In the genomic region with DNA sequence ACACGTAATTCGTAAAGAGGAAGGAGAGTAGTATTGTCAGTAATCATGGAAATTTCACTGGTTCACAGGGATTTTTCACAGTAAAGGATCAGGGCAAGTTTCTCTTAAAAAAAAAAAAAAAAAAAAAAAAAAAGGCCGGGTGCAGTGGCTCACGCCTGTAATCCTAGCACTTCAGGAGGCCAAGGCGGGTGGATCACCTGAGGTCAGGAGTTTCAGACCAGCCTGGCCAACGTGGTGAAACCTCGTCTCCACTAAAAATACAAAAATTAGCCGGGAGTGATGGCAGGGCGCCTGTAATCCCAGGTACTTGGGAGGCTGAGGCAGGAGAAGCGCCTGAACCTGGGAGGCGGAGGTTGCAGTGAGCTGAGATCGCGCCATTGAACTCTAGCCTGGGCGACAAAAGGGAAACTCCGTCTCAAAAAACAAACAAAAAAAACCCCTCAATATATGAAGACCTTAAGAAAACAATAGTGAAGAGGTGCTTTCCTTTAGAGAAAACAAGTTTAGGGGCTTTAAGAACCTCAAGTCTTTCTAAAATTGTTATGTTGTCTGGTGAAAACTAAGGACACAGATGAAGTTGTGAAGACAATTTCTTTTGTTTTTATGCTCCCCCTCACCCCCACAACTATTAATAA, we compare ENCODE assay signal across 8 cellular contexts. TPM values are rescaled to one million over a fixed set of nuclear protein-coding genes. Genes with fewer than 3 reads are reported as not detected.
DNase-seq lines count a peak whose midpoint lies in the region; ATAC-seq, FAIRE-seq and TF ChIP-seq lines count a peak whose summit lies in the region.
"Not testable (repeated sequence)": the region's sequence is repeated elsewhere in the genome, so short reads cannot be mapped to it uniquely, and the experiment has no call there.

No MANE protein-coding gene starts in this region.

- peak in 1 of 5 donors; percentile 39 for DNase-seq in CD4-positive, alpha-beta memory T cell
- DNase-seq in IMR-90; T-helper 2 cell treated with Interferon-gamma antibody and Interleukin-4, amounts not matched to agents 5 μg/mL and 100 μg/mL, for 36 hours (ENCODE audit: low spot score); activated T-cell treated with anti-CD3 and anti-CD28 coated beads, Interleukin-2, amount 50 U/mL, for 72 hours; K562 (ENCODE audit: extremely low read depth in 1 of 4, low spot score in 3 of 4); foreskin keratinocyte; nephron progenitor cell: not testable (repeated sequence)

- not testable (repeated sequence) for TF ChIP-seq POLR2A in IMR-90 (IDR thresholded peaks at IDR 0.05; ENCODE audit: low read depth, low read length); K562 (conservative IDR thresholded peaks at IDR 0.05)

- H2BK15ac ChIP-seq in IMR-90 (ENCODE audit: low read depth, low read length), result not testable (repeated sequence)

- not testable (repeated sequence) for TF ChIP-seq CTCF in IMR-90 (conservative IDR thresholded peaks at IDR 0.05; ENCODE audit: low read depth, low read length); K562 (IDR thresholded peaks at IDR 0.05 in 2 of 3, conservative IDR thresholded peaks at IDR 0.05 in 1 of 3; ENCODE audit: insufficient read depth in 2 of 3, low read depth in 1 of 3, low read length in 3 of 3); foreskin keratinocyte (conservative IDR thresholded peaks at IDR 0.05); nephron progenitor cell (IDR thresholded peaks at IDR 0.05)

- H3K79me1 ChIP-seq in IMR-90 (ENCODE audit: low read depth in 1 of 2, low read length in 2 of 2), result peaks cover 12 to 56% of the 10 kb centered on the region in 2 experiments

- not testable (repeated sequence) for H4K8ac ChIP-seq in IMR-90 (ENCODE audit: low read depth in 2 of 2, low read length in 2 of 2)

- peak overlapping the region; percentile 43 for H2BK5ac ChIP-seq in IMR-90 (ENCODE audit: low read depth, low read length, poor library complexity, severe bottlenecking)

- not testable (repeated sequence) for H3K4ac ChIP-seq in IMR-90 (ENCODE audit: low read depth, low read length)

- intact Hi-C loops in CD4-positive, alpha-beta memory T cell (cut with micrococcal nuclease); IMR-90 (cut with micrococcal nuclease); K562 (cut with micrococcal nuclease): not testable (repeated sequence)

- peaks cover 91% of the 10 kb centered on the region for H3K79me2 ChIP-seq in K562 (ENCODE audit: control insufficient read depth, insufficient read depth, low read length)

- not testable (repeated sequence) for H3K9me3 Mint-ChIP-seq in CD4-positive, alpha-beta memory T cell; T-helper 2 cell treated with Interferon-gamma antibody and Interleukin-4, amounts not matched to agents 5 μg/mL and 100 μg/mL, for 36 hours; activated T-cell treated with anti-CD3 and anti-CD28 coated beads, Interleukin-2, amount 50 U/mL, for 72 hours; nephron progenitor cell

- POLR2A ChIA-PET in CD4-positive, alpha-beta memory T cell (lab: Charles Lee; ENCODE audit: partially characterized antibody), result interaction anchor here (1.1 kb wide), 1 partner anchor 12 kb away, joined by 3 read pairs; no protein-coding TSS in a partner anchor
- POLR2A ChIA-PET in IMR-90 (lab: Charles Lee; ENCODE audit: unreplicated experiment); K562 (lab: Yijun Ruan, JAX): not testable (repeated sequence)

- not testable (repeated sequence) for H2AK9ac ChIP-seq in IMR-90 (replicated peaks; ENCODE audit: low read depth, low read length, poor library complexity)

- FAIRE-seq in K562 (lab: Jason Lieb, UNC), result not testable (repeated sequence)

- not testable (repeated sequence) for H3K9me3 ChIP-seq in CD4-positive, alpha-beta memory T cell (ENCODE audit: control insufficient read depth in 1 of 2, low read length in 2 of 2); IMR-90 (ENCODE audit: control insufficient read depth, insufficient read depth, low read length); K562 (replicated peaks; ENCODE audit: control insufficient read depth, insufficient read depth, low read depth, low read length); subcutaneous abdominal adipose tissue (ENCODE audit: control insufficient read depth in 5 of 5, low read length in 5 of 5)

- WGBS in IMR-90 (ENCODE audit: extremely low coverage in 2 of 2, insufficient read length in 1 of 2), 2 experiments, result 65% methylated on average over 2 of the region's 15 CpGs; no CpG with 5 or more reads in 1 of the 2 experiments
- 82% methylated on average over 15 of the region's 15 CpGs for WGBS in K562 (ENCODE audit: insufficient coverage, low coverage, missing lambda C conversion rate)

- not testable (repeated sequence) for H3K9me1 ChIP-seq in IMR-90 (ENCODE audit: insufficient read depth, low read length); K562 (ENCODE audit: control insufficient read depth, insufficient read depth, low read length)

- CTCF ChIA-PET in CD4-positive, alpha-beta memory T cell (lab: Charles Lee; ENCODE audit: partially characterized antibody), result interaction anchor here (0.7 to 1.7 kb wide), 3 partner anchors 60 to 526 kb away, joined by 3 to 8 read pairs (median 3); no protein-coding TSS in a partner anchor
- CTCF ChIA-PET in IMR-90 (lab: Yijun Ruan, JAX); K562 (lab: Yijun Ruan, JAX; ENCODE audit: low intra/inter-chr PET ratio): not testable (repeated sequence)

- not testable (repeated sequence) for H3K27me3 ChIP-seq in CD4-positive, alpha-beta memory T cell (ENCODE audit: insufficient read depth, low read length); IMR-90 (ENCODE audit: control insufficient read depth, insufficient read depth, low read length); K562 (ENCODE audit: control insufficient read depth in 2 of 2, insufficient read depth in 2 of 2, low read length in 2 of 2); foreskin keratinocyte; subcutaneous abdominal adipose tissue (ENCODE audit: control insufficient read depth in 5 of 5, insufficient read depth in 4 of 5, low read length in 5 of 5)

- H3K4me3 ChIP-seq in CD4-positive, alpha-beta memory T cell (ENCODE audit: low read length in 2 of 2); IMR-90 (ENCODE audit: insufficient read depth, low read depth, low read length); K562; subcutaneous abdominal adipose tissue (ENCODE audit: low read depth in 1 of 5, low read length in 5 of 5): not testable (repeated sequence)

- H3K27ac ChIP-seq in CD4-positive, alpha-beta memory T cell (ENCODE audit: low read depth, low read length); IMR-90 (ENCODE audit: insufficient read depth, low read length): not testable (repeated sequence)
- H3K27ac ChIP-seq in K562 (ENCODE audit: extremely low read depth, low read depth, low read length), result 0 out of 3 replicates have a peak overlapping the region, but pooled peaks have one; percentile 8
- peak overlapping the region; percentile 84 for H3K27ac ChIP-seq in foreskin keratinocyte
- H3K27ac ChIP-seq in subcutaneous abdominal adipose tissue (ENCODE audit: low read depth, low read length), result peak overlapping the region; percentile 55

- H3K36me3 ChIP-seq in CD4-positive, alpha-beta memory T cell (ENCODE audit: insufficient read depth, low read length), result peaks cover 13% of the 10 kb centered on the region
- not testable (repeated sequence) for H3K36me3 ChIP-seq in IMR-90 (ENCODE audit: control insufficient read depth, insufficient read depth, low read length)
- H3K36me3 ChIP-seq in K562 (ENCODE audit: control insufficient read depth, insufficient read depth, low read length) (peaks cover 20% of the 10 kb centered on the region), subcutaneous abdominal adipose tissue (ENCODE audit: control insufficient read depth in 5 of 5, insufficient read depth in 5 of 5, low read length in 5 of 5) (peaks cover 0 to 12% (median 11%) of the 10 kb centered on the region in 5 donors)

- ATAC-seq in IMR-90 (ENCODE audit: low read depth); activated T-cell treated with anti-CD3 and anti-CD28 coated beads, Interleukin-2, amount 50 U/mL, for 72 hours (replicated peaks in 1 of 2); K562; foreskin keratinocyte: not testable (repeated sequence)

- not testable (repeated sequence) for TF ChIP-seq RAD21 in IMR-90 (IDR thresholded peaks at IDR 0.05; ENCODE audit: low read length); K562 (CRISPR knock-in tag; conservative IDR thresholded peaks at IDR 0.05 in 1 of 2, IDR thresholded peaks at IDR 0.05 in 1 of 2)

- H3K18ac ChIP-seq in IMR-90 (ENCODE audit: low read depth, low read length), result not testable (repeated sequence)

- H3K14ac ChIP-seq in IMR-90 (replicated peaks; ENCODE audit: low read depth, low read length), result not testable (repeated sequence)

- not testable (repeated sequence) for BruUV-seq in IMR-90 (replicated peaks; lab: Mats Ljungman, UMichigan); K562 (replicated peaks; lab: Mats Ljungman, UMichigan)

- H3K4me1 ChIP-seq in CD4-positive, alpha-beta memory T cell (ENCODE audit: insufficient read depth, low read length), result peaks cover 42% of the 10 kb centered on the region
- not testable (repeated sequence) for H3K4me1 ChIP-seq in IMR-90 (ENCODE audit: control insufficient read depth, insufficient read depth, low read length)
- peaks cover 5 to 24% of the 10 kb centered on the region in 2 experiments; a peak in 4 of 5 replicates for H3K4me1 ChIP-seq in K562 (replicated peaks in 1 of 2; ENCODE audit: control insufficient read depth in 2 of 2, insufficient read depth in 2 of 2, low read length in 2 of 2)
- peaks cover 31% of the 10 kb centered on the region for H3K4me1 ChIP-seq in foreskin keratinocyte
- H3K4me1 ChIP-seq in subcutaneous abdominal adipose tissue (ENCODE audit: control insufficient read depth in 5 of 5, insufficient read depth in 5 of 5, low read length in 5 of 5), result peaks cover 0 to 22% (median 18%) of the 10 kb centered on the region in 5 donors

- H2AFZ ChIP-seq in IMR-90 (replicated peaks; ENCODE audit: low read length, poor library complexity); K562 (ENCODE audit: low read depth, low read length): not testable (repeated sequence)

- peak overlapping the region in 4 of 8 donors; percentile 9 to 68 (median 40) for H3K4me3 Mint-ChIP-seq in CD4-positive, alpha-beta memory T cell
- H3K4me3 Mint-ChIP-seq in T-helper 2 cell treated with Interferon-gamma antibody and Interleukin-4, amounts not matched to agents 5 μg/mL and 100 μg/mL, for 36 hours; nephron progenitor cell: not testable (repeated sequence)
- H3K4me3 Mint-ChIP-seq in activated T-cell treated with anti-CD3 and anti-CD28 coated beads, Interleukin-2, amount 50 U/mL, for 72 hours, result peak overlapping the region; percentile 36 to 82

- dilution Hi-C loops in IMR-90 (cut with HindIII; ENCODE audit: low sequenced_read_pairs, unreplicated experiment), result not testable (repeated sequence)

- H4K91ac ChIP-seq in IMR-90 (ENCODE audit: insufficient read depth, low read depth, low read length), result not testable (repeated sequence)

- H3K4me2 ChIP-seq in IMR-90 (ENCODE audit: low read depth, low read length); K562 (ENCODE audit: insufficient read depth, low read length): not testable (repeated sequence)

- H3K27me3 Mint-ChIP-seq in CD4-positive, alpha-beta memory T cell; T-helper 2 cell treated with Interferon-gamma antibody and Interleukin-4, amounts not matched to agents 5 μg/mL and 100 μg/mL, for 36 hours (ENCODE audit: low read depth); activated T-cell treated with anti-CD3 and anti-CD28 coated beads, Interleukin-2, amount 50 U/mL, for 72 hours (ENCODE audit: low read depth); nephron progenitor cell (ENCODE audit: low read depth, poor library complexity): not testable (repeated sequence)

- not testable (repeated sequence) for H4K5ac ChIP-seq in IMR-90 (ENCODE audit: low read depth, low read length)

- H3K23ac ChIP-seq in IMR-90 (ENCODE audit: low read depth, low read length), result not testable (repeated sequence)

- H2BK20ac ChIP-seq in IMR-90 (ENCODE audit: low read depth, low read length), result not testable (repeated sequence)

- in situ Hi-C loops in IMR-90 (cut with MboI; ENCODE audit: low sequenced_read_pairs), result loop anchor here (10.0 kb wide), 1 partner anchor 55 kb away; no protein-coding TSS in a partner anchor
- in situ Hi-C loops in K562 (cut with MboI), result not testable (repeated sequence)

- not testable (repeated sequence) for H2AK5ac ChIP-seq in IMR-90 (ENCODE audit: low read depth, low read length)

- not testable (repeated sequence) for TF ChIP-seq EP300 in K562 (IDR thresholded peaks at IDR 0.05; ENCODE audit: low read length)

- not testable (repeated sequence) for H2BK120ac ChIP-seq in IMR-90 (ENCODE audit: low read depth, low read length)

- H3K56ac ChIP-seq in IMR-90 (ENCODE audit: extremely low read depth, insufficient read depth, low read length), result not testable (repeated sequence)

- not testable (repeated sequence) for H3K9ac ChIP-seq in IMR-90 (ENCODE audit: low read depth, low read length); K562 (ENCODE audit: insufficient read depth in 1 of 2, low read depth in 2 of 2, low read length in 2 of 2); subcutaneous abdominal adipose tissue (ENCODE audit: low read length in 5 of 5)

- H3K27ac Mint-ChIP-seq in CD4-positive, alpha-beta memory T cell, result peak overlapping the region in 6 of 7 donors; percentile 7 to 75 (median 50)
- peak overlapping the region; percentile 63 for H3K27ac Mint-ChIP-seq in T-helper 2 cell treated with Interferon-gamma antibody and Interleukin-4, amounts not matched to agents 5 μg/mL and 100 μg/mL, for 36 hours
- H3K27ac Mint-ChIP-seq in activated T-cell treated with anti-CD3 and anti-CD28 coated beads, Interleukin-2, amount 50 U/mL, for 72 hours, result peak overlapping the region; percentile 96
- H3K27ac Mint-ChIP-seq in nephron progenitor cell, result peak overlapping the region; percentile 83

- peaks cover 34 to 74% (median 49%) of the 10 kb centered on the region in 4 donors for H3K4me1 Mint-ChIP-seq in CD4-positive, alpha-beta memory T cell
- peaks cover 31% of the 10 kb centered on the region for H3K4me1 Mint-ChIP-seq in T-helper 2 cell treated with Interferon-gamma antibody and Interleukin-4, amounts not matched to agents 5 μg/mL and 100 μg/mL, for 36 hours (ENCODE audit: low read depth)
- peaks cover 56% of the 10 kb centered on the region for H3K4me1 Mint-ChIP-seq in activated T-cell treated with anti-CD3 and anti-CD28 coated beads, Interleukin-2, amount 50 U/mL, for 72 hours (ENCODE audit: low read depth)
- H3K4me1 Mint-ChIP-seq in nephron progenitor cell, result peaks cover 11% of the 10 kb centered on the region

- H4K20me1 ChIP-seq in IMR-90 (ENCODE audit: insufficient read depth, low read length), result peaks cover 39% of the 10 kb centered on the region; the same call in 1 of the 2 replicates
- not testable (repeated sequence) for H4K20me1 ChIP-seq in K562 (replicated peaks; ENCODE audit: control insufficient read depth, insufficient read depth, low read length)

- peaks cover 10 to 18% of the 10 kb centered on the region in 2 donors for H3K36me3 Mint-ChIP-seq in CD4-positive, alpha-beta memory T cell
- peaks cover 18% of the 10 kb centered on the region for H3K36me3 Mint-ChIP-seq in T-helper 2 cell treated with Interferon-gamma antibody and Interleukin-4, amounts not matched to agents 5 μg/mL and 100 μg/mL, for 36 hours (ENCODE audit: low read depth)
- peaks cover 2 to 11% of the 10 kb centered on the region in 2 donors for H3K36me3 Mint-ChIP-seq in activated T-cell treated with anti-CD3 and anti-CD28 coated beads, Interleukin-2, amount 50 U/mL, for 72 hours (ENCODE audit: insufficient read depth in 2 of 2)
- H3K36me3 Mint-ChIP-seq in nephron progenitor cell (ENCODE audit: low read depth), result peaks cover 13% of the 10 kb centered on the region

RNA-seq across cellular contexts. Expression of gene PNO1, which starts 32.6 kb away (rescaled TPM):
- total RNA-seq in CD4-positive, alpha-beta memory T cell, result 10 to 100 TPM in 1 of 2 experiments, 1 to 10 TPM in 1; 8.7 to 11.3 TPM
- 10 to 100 TPM; 18.9 to 26.1 TPM for polyA plus RNA-seq in CD4-positive, alpha-beta memory T cell
- total RNA-seq in IMR-90 (2012; rRNA removed), result 14.7 and 25.8 TPM in 2 replicates
- polyA plus RNA-seq in IMR-90 (2012; rRNA removed), result 12.6 and 12.8 TPM in 2 replicates
- polyA plus RNA-seq in IMR-90 (2012; cell fraction: cytosol; rRNA removed), result 2.6 and 3.9 TPM in 2 replicates
- polyA plus RNA-seq in IMR-90 (2012; cell fraction: nucleus; rRNA removed; ENCODE audit: low replicate concordance), result 1.2 and 4.0 TPM in 2 replicates
- total RNA-seq in activated T-cell treated with anti-CD3 and anti-CD28 coated beads, Interleukin-2, amount 50 U/mL, for 72 hours, result 10 to 100 TPM; 12.5 to 18.9 TPM
- total RNA-seq in K562 (2011; cell fraction: chromatin; rRNA removed; ENCODE audit: low replicate concordance), result 7.1 and 12.9 TPM in 2 replicates
- 4.8 and 7.6 TPM in 2 replicates for total RNA-seq in K562 (2011; cell fraction: nucleolus; rRNA removed)
- 7.8 and 12.1 TPM in 2 replicates for total RNA-seq in K562 (2011; cell fraction: nucleoplasm; rRNA removed)
- total RNA-seq in K562 (2014; rRNA removed), result 81.7 and 90.2 TPM in 2 replicates
- 41.1 and 43.8 TPM in 2 replicates for total RNA-seq in K562 (2014; rRNA removed; fragmentation: Illumina TruSeq; extraction: Trizol)
- total RNA-seq in K562 (2015; rRNA removed; fragmentation: Illumina TruSeq; extraction: Trizol), result 42.8 and 43.8 TPM in 2 replicates
- 32.5 and 33.3 TPM in 2 replicates for total RNA-seq in K562 (2021)
- polyA plus RNA-seq in K562 (2011; rRNA removed), result 14.4 and 33.7 TPM in 2 replicates
- 10.8 and 16.5 TPM in 2 replicates for polyA plus RNA-seq in K562 (2011; cell fraction: cytosol; rRNA removed)
- polyA plus RNA-seq in K562 (2011; cell fraction: nucleus; rRNA removed), result 4.6 and 6.9 TPM in 2 replicates
- polyA plus RNA-seq in K562 (2012), result 19.4 and 32.3 TPM in 2 replicates
- 48.5 and 53.1 TPM in 2 replicates for polyA plus RNA-seq in K562 (2014; fragmentation: Illumina TruSeq; extraction: Trizol)
- polyA plus RNA-seq in K562 (2014; fragmentation: Nextera tagmentation; extraction: Ambion mirVana), result 10 to 100 TPM; 11.8 to 18.6 TPM
- polyA plus RNA-seq in K562 (2014; rRNA removed), result 53.9 and 62.5 TPM in 2 replicates
- 7.1 and 14.0 TPM in 2 replicates for polyA minus RNA-seq in K562 (2011; rRNA and poly(A)+ RNA removed)
- polyA minus RNA-seq in K562 (2011; cell fraction: cytosol; rRNA and poly(A)+ RNA removed), result 3.2 and 9.5 TPM in 2 replicates
- polyA minus RNA-seq in K562 (2011; cell fraction: nucleus; rRNA and poly(A)+ RNA removed), result 2.4 and 2.8 TPM in 2 replicates
- 26.8 and 29.6 TPM in 2 replicates for total RNA-seq in foreskin keratinocyte
- 21.4 and 26.4 TPM in 2 replicates for polyA plus RNA-seq in foreskin keratinocyte
